In the genomic region with DNA sequence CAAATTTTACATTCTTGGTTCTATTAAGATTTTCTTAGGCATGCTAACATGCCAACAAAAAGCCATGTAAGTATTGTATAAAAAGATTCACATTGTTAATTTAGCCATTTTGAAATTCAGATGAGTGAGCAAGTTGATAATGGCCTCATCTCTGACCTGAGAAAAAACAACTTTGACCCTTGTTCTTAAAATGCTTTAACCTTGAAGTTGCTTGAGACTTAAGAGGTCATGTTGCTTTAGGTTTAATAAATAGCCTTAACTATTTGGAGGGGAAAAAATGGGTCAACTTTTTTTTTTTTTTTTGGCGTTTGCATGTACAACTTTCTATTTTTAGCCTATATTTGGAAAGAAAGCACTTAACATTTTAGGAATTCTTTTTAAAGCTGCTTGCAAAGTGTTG, we compare ENCODE assay signal across 28 cellular contexts. TPM values are rescaled to one million over a fixed set of nuclear protein-coding genes. Genes with fewer than 3 reads are reported as not detected.
DNase-seq lines count a peak whose midpoint lies in the region; ATAC-seq, FAIRE-seq and TF ChIP-seq lines count a peak whose summit lies in the region.
"Had no signal": no experiment of that assay in that cellular context is flagged by ENCODE, and none has a peak within 500 bp of the region (broad histone marks: within the 10 kb centered on the region; RNA-seq: fewer than 3 reads in every experiment).

No MANE protein-coding gene starts in this region.

- H2BK20ac ChIP-seq in H1 (ENCODE audit: low read length), result no peak overlapping the region

- POLR2A ChIA-PET in activated CD4-positive, alpha-beta memory T cell treated with anti-CD3 and anti-CD28 coated beads for 36 hours (lab: Charles Lee), result no interaction called here
- POLR2A ChIA-PET in activated CD4-positive, alpha-beta memory T cell treated with anti-CD3 and anti-CD28 coated beads, Interleukin-2, amount 10 ng/mL, durations not matched to agents 7 days and 5 days (lab: Charles Lee), result no interaction called here
- POLR2A ChIA-PET in H1 (lab: Charles Lee; ENCODE audit: partially characterized antibody), result interaction anchor here (1.5 kb wide), 1 partner anchor 12 kb away, joined by 5 read pairs; no protein-coding TSS in a partner anchor

- no peak overlapping the region for H4K91ac ChIP-seq in H1 (replicated peaks; ENCODE audit: insufficient read length, low read length)

- no peak overlapping the region for H2BK120ac ChIP-seq in H1 (replicated peaks; ENCODE audit: low read depth, low read length)

- H3K4me3 ChIP-seq in DND-41 (ENCODE audit: low read depth in 1 of 2, low read length in 2 of 2) (no peak overlapping the region), SK-N-MC (no peak overlapping the region), H1 (ENCODE audit: extremely low read depth in 1 of 4, insufficient read depth in 2 of 4, low read depth in 3 of 4, low read length in 4 of 4) (no peak overlapping the region)
- H3K4me3 ChIP-seq in effector memory CD4-positive, alpha-beta T cell (ENCODE audit: insufficient read depth, low read depth, low read length, poor library complexity, severe bottlenecking), result no peak overlapping the region
- H3K4me3 ChIP-seq: coronary artery, esophagus muscularis mucosa, GM23248, skin epidermis had no signal

- peak; percentile 28 to 78 for TF ChIP-seq POLR2A in H1 (IDR thresholded peaks at IDR 0.05; ENCODE audit: control extremely low read depth in 1 of 2, low read depth in 2 of 2, low read length in 2 of 2)

- 94% methylated on average over 1 of the region's 1 CpG; no CpG with 5 or more reads in 1 of the 2 experiments for WGBS in H1 (ENCODE audit: extremely low coverage in 1 of 2, insufficient coverage in 1 of 2, insufficient read length in 1 of 2, insufficient replicate concordance in 2 of 2, low coverage in 1 of 2, low lambda C conversion rate in 2 of 2, missing lambda C conversion rate in 1 of 2), 2 experiments

- no peak overlapping the region for H4K5ac ChIP-seq in H1 (ENCODE audit: insufficient read length, low read depth, low read length)

- no peaks in the 10 kb centered on the region for H3K23me2 ChIP-seq in H1 (ENCODE audit: low read depth, low read length)

- no peak overlapping the region for H2AK5ac ChIP-seq in H1 (ENCODE audit: low read depth, low read length)

- TF ChIP-seq CTCF in DND-41 (IDR thresholded peaks at IDR 0.05; ENCODE audit: borderline replicate concordance, extremely low read depth, low read length, poor library complexity, severe bottlenecking) (no peak), H1 (IDR thresholded peaks at IDR 0.05; ENCODE audit: control extremely low read depth in 1 of 3, insufficient read depth in 1 of 3, low read depth in 1 of 3, low read length in 3 of 3) (no peak)

- peak overlapping the region; percentile 23 for H3K27ac Mint-ChIP-seq in activated CD4-positive, alpha-beta memory T cell treated with anti-CD3 and anti-CD28 coated beads for 36 hours
- H3K27ac Mint-ChIP-seq in activated CD4-positive, alpha-beta memory T cell treated with anti-CD3 and anti-CD28 coated beads, Interleukin-2, amount 10 ng/mL, durations not matched to agents 7 days and 5 days, result no peak overlapping the region
- H3K27ac Mint-ChIP-seq: CD8-positive, alpha-beta memory T cell had no signal

- no peak for TF ChIP-seq RAD21 in H1 (IDR thresholded peaks at IDR 0.05 in 1 of 2, conservative IDR thresholded peaks at IDR 0.05 in 1 of 2; ENCODE audit: low read depth in 2 of 2, low read length in 2 of 2)

- H3K23ac ChIP-seq in H1 (ENCODE audit: insufficient read length), result no peak overlapping the region

- H4K20me1 ChIP-seq in DND-41 (ENCODE audit: insufficient read depth, low read length) (peaks cover 91% of the 10 kb centered on the region), H1 (replicated peaks in 1 of 2; ENCODE audit: control insufficient read depth in 1 of 2, insufficient read depth in 2 of 2, low read length in 2 of 2) (peaks cover 22 to 26% of the 10 kb centered on the region in 2 experiments)

- H2BK5ac ChIP-seq in H1 (ENCODE audit: low read depth, low read length), result no peak overlapping the region

- no peak for TF ChIP-seq EP300 in H1 (IDR thresholded peaks at IDR 0.05; ENCODE audit: borderline replicate concordance in 1 of 2, low read depth in 2 of 2, low read length in 2 of 2)

- H3K4me1 ChIP-seq in DND-41 (ENCODE audit: insufficient read depth, low read length) (peaks cover 33% of the 10 kb centered on the region), H1 (replicated peaks in 1 of 4; ENCODE audit: control insufficient read depth in 3 of 4, insufficient read depth in 4 of 4, low read length in 3 of 4) (peaks cover 0 to 9% (median 6%) of the 10 kb centered on the region in 4 experiments; a peak in 5 of 7 replicates)
- no peaks in the 10 kb centered on the region for H3K4me1 ChIP-seq in effector memory CD4-positive, alpha-beta T cell (ENCODE audit: control insufficient read depth, insufficient read depth, low read length, poor library complexity, severe bottlenecking)

- H3K14ac ChIP-seq in H1 (ENCODE audit: insufficient read length), result no peak overlapping the region

- no peak overlapping the region for H2BK15ac ChIP-seq in H1 (ENCODE audit: low read length)

- H3K18ac ChIP-seq in H1 (ENCODE audit: extremely low read depth, low read length), result no peak overlapping the region

- peaks cover 47% of the 10 kb centered on the region for H3K4me1 Mint-ChIP-seq in activated CD4-positive, alpha-beta memory T cell treated with anti-CD3 and anti-CD28 coated beads for 36 hours (ENCODE audit: low read depth)
- peaks cover 49% of the 10 kb centered on the region for H3K4me1 Mint-ChIP-seq in activated CD4-positive, alpha-beta memory T cell treated with anti-CD3 and anti-CD28 coated beads, Interleukin-2, amount 10 ng/mL, durations not matched to agents 7 days and 5 days

- FAIRE-seq in H1 (lab: Jason Lieb, UNC), result no peak
- FAIRE-seq: A204.1, bronchial epithelial cell, HTR-8/SVneo, urothelium cell line had no signal

- H3K79me2 ChIP-seq in DND-41 (ENCODE audit: insufficient read depth, low read length), result peaks cover 63% of the 10 kb centered on the region
- peaks cover 13 to 52% of the 10 kb centered on the region in 2 experiments for H3K79me2 ChIP-seq in H1 (ENCODE audit: control insufficient read depth in 1 of 2, insufficient read depth in 2 of 2, low read length in 2 of 2)

- H4K8ac ChIP-seq in H1 (ENCODE audit: extremely low read depth, insufficient read depth, low read length), result no peak overlapping the region

- no peak overlapping the region for H2BK12ac ChIP-seq in H1 (ENCODE audit: low read depth, low read length)

- H3K79me1 ChIP-seq in H1 (ENCODE audit: low read depth, low read length), result 0 out of 2 replicates have a peak, but pooled peaks cover 4% of the 10 kb centered on the region

- no peaks in the 10 kb centered on the region for H3K27me3 Mint-ChIP-seq in activated CD4-positive, alpha-beta memory T cell treated with anti-CD3 and anti-CD28 coated beads for 36 hours
- H3K27me3 Mint-ChIP-seq in activated CD4-positive, alpha-beta memory T cell treated with anti-CD3 and anti-CD28 coated beads, Interleukin-2, amount 10 ng/mL, durations not matched to agents 7 days and 5 days, result no peaks in the 10 kb centered on the region

- H3K4me2 ChIP-seq in DND-41 (ENCODE audit: insufficient read depth, low read length) (peak overlapping the region; percentile 2; the same call in 1 of the 2 replicates), H1 (ENCODE audit: insufficient read depth in 1 of 2, low read depth in 2 of 2, low read length in 2 of 2) (no peak overlapping the region)

- H3K36me3 ChIP-seq in DND-41 (ENCODE audit: insufficient read depth, low read length) (peaks cover 90% of the 10 kb centered on the region), SK-N-MC (ENCODE audit: insufficient read depth, low read length) (peaks cover 96% of the 10 kb centered on the region), H1 (ENCODE audit: control insufficient read depth in 2 of 4, insufficient read depth in 4 of 4, low read length in 3 of 4) (peaks cover 19 to 87% (median 57%) of the 10 kb centered on the region in 4 experiments)
- H3K36me3 ChIP-seq in effector memory CD4-positive, alpha-beta T cell (ENCODE audit: control insufficient read depth, insufficient read depth, low read length), result peaks cover 32% of the 10 kb centered on the region

- H3K9ac ChIP-seq in DND-41 (ENCODE audit: low read depth, low read length) (no peak overlapping the region), SK-N-MC (ENCODE audit: insufficient read length) (no peak overlapping the region), H1 (replicated peaks in 1 of 4; ENCODE audit: extremely low read depth in 1 of 4, low read depth in 3 of 4, low read length in 3 of 4) (no peak overlapping the region)
- H3K9ac ChIP-seq: GM23248 had no signal

- ATAC-seq in DND-41 (ENCODE audit: insufficient read depth, low read depth), result no peak
- no peak for ATAC-seq in GM19463 (IDR thresholded peaks at IDR 0.05; ENCODE audit: unreplicated experiment)
- ATAC-seq: left lobe of liver had no signal

- H3K9me3 ChIP-seq in DND-41 (ENCODE audit: insufficient read depth, low read length, severe bottlenecking), result no peaks in the 10 kb centered on the region
- H3K9me3 ChIP-seq in SK-N-MC (ENCODE audit: low read depth, low read length), result no peaks in the 10 kb centered on the region
- no peaks in the 10 kb centered on the region for H3K9me3 ChIP-seq in H1 (ENCODE audit: insufficient read depth in 2 of 2, low read depth in 1 of 2, low read length in 1 of 2)
- no peaks in the 10 kb centered on the region for H3K9me3 ChIP-seq in effector memory CD4-positive, alpha-beta T cell (ENCODE audit: control insufficient read depth, low read length)
- H3K9me3 ChIP-seq: esophagus muscularis mucosa had no signal

- H3K27ac ChIP-seq in DND-41 (ENCODE audit: low read length), result no peak overlapping the region
- H3K27ac ChIP-seq in SK-N-MC, result peak overlapping the region; percentile 63; the same call in 1 of the 2 replicates
- no peak overlapping the region for H3K27ac ChIP-seq in H1 (ENCODE audit: low read depth, low read length)
- H3K27ac ChIP-seq in effector memory CD4-positive, alpha-beta T cell (ENCODE audit: insufficient read depth, low read length, poor library complexity, severe bottlenecking), result no peak overlapping the region
- H3K27ac ChIP-seq: coronary artery, esophagus muscularis mucosa, GM23248, skin epidermis, VCaP had no signal

- CTCF ChIA-PET in activated CD4-positive, alpha-beta memory T cell treated with anti-CD3 and anti-CD28 coated beads for 36 hours (lab: Charles Lee), result interaction anchor here (1.0 kb wide), 1 partner anchor 44 kb away, joined by 3 read pairs; no protein-coding TSS in a partner anchor
- CTCF ChIA-PET in activated CD4-positive, alpha-beta memory T cell treated with anti-CD3 and anti-CD28 coated beads, Interleukin-2, amount 10 ng/mL, durations not matched to agents 7 days and 5 days (lab: Charles Lee), result interaction anchor here (1.2 kb wide), 1 partner anchor 41 kb away, joined by 3 read pairs; no protein-coding TSS in a partner anchor
- CTCF ChIA-PET in H1 (lab: Charles Lee; ENCODE audit: partially characterized antibody), result interaction anchor here (0.9 kb wide), 1 partner anchor 52 kb away, joined by 3 read pairs; no protein-coding TSS in a partner anchor

- no peak for DNase-seq in activated CD4-positive, alpha-beta memory T cell treated with anti-CD3 and anti-CD28 coated beads for 36 hours
- no peak for DNase-seq in activated CD4-positive, alpha-beta memory T cell treated with anti-CD3 and anti-CD28 coated beads, Interleukin-2, amount 10 ng/mL, durations not matched to agents 7 days and 5 days
- DNase-seq in DND-41 (no peak), SK-N-MC (ENCODE audit: low read depth, low spot score) (no peak), H1 (ENCODE audit: low read depth in 1 of 2, low spot score in 2 of 2) (no peak), kidney tubule cell (ENCODE audit: low spot score) (no peak)
- no peak for DNase-seq in effector memory CD4-positive, alpha-beta T cell
- DNase-seq: activated CD4-positive, alpha-beta T cell treated with anti-CD3 and anti-CD28 coated beads, Interleukin-2, amount 50 U/mL, for 4 hours; CD8-positive, alpha-beta memory T cell; foreskin melanocyte; GF-D8; GM23248; Kasumi-1; mesendoderm; NCI-H1092 treated with DMSO at 0.1 percent for 48 hours; NCI-H187 treated with DMSO at 0.1 percent for 48 hours; NCI-H774; stimulated activated CD4-positive, alpha-beta T cell treated with anti-CD3 and anti-CD28 coated beads, Interleukin-1b, Interleukin-23, amount 100 ng/mL, for 48 hours had no signal

- no peak overlapping the region for H3K4ac ChIP-seq in H1 (replicated peaks; ENCODE audit: insufficient read length, low read depth, low read length)

- H3K27me3 ChIP-seq in DND-41 (ENCODE audit: insufficient read depth, low read length, poor library complexity) (no peaks in the 10 kb centered on the region), H1 (replicated peaks in 1 of 4; ENCODE audit: control insufficient read depth in 3 of 4, extremely low read depth in 1 of 4, insufficient read depth in 3 of 4, low read length in 3 of 4) (no peaks in the 10 kb centered on the region)
- H3K27me3 ChIP-seq in effector memory CD4-positive, alpha-beta T cell (replicated peaks; ENCODE audit: control insufficient read depth, insufficient read depth, low read length, poor library complexity, severe bottlenecking), result no peaks in the 10 kb centered on the region
- H3K27me3 ChIP-seq: esophagus muscularis mucosa had no signal

- H3K56ac ChIP-seq in H1 (replicated peaks; ENCODE audit: insufficient read length, low read depth, low read length), result no peak overlapping the region

- intact Hi-C loops in activated CD4-positive, alpha-beta memory T cell treated with anti-CD3 and anti-CD28 coated beads for 36 hours (cut with micrococcal nuclease), result no loop called here

- peaks cover 83% of the 10 kb centered on the region for H3K36me3 Mint-ChIP-seq in activated CD4-positive, alpha-beta memory T cell treated with anti-CD3 and anti-CD28 coated beads for 36 hours
- H3K36me3 Mint-ChIP-seq in activated CD4-positive, alpha-beta memory T cell treated with anti-CD3 and anti-CD28 coated beads, Interleukin-2, amount 10 ng/mL, durations not matched to agents 7 days and 5 days (ENCODE audit: low read depth), result peaks cover 85% of the 10 kb centered on the region

- no peak overlapping the region for H3K4me3 Mint-ChIP-seq in activated CD4-positive, alpha-beta memory T cell treated with anti-CD3 and anti-CD28 coated beads for 36 hours
- no peak overlapping the region for H3K4me3 Mint-ChIP-seq in activated CD4-positive, alpha-beta memory T cell treated with anti-CD3 and anti-CD28 coated beads, Interleukin-2, amount 10 ng/mL, durations not matched to agents 7 days and 5 days
- H3K4me3 Mint-ChIP-seq: CD8-positive, alpha-beta memory T cell had no signal

- H2AFZ ChIP-seq in DND-41 (ENCODE audit: low read depth, low read length) (no peak overlapping the region), H1 (ENCODE audit: low read length) (no peak overlapping the region)
- H2AFZ ChIP-seq: GM23248 had no signal

- H3K9me3 Mint-ChIP-seq in activated CD4-positive, alpha-beta memory T cell treated with anti-CD3 and anti-CD28 coated beads for 36 hours, result no peaks in the 10 kb centered on the region
- H3K9me3 Mint-ChIP-seq in activated CD4-positive, alpha-beta memory T cell treated with anti-CD3 and anti-CD28 coated beads, Interleukin-2, amount 10 ng/mL, durations not matched to agents 7 days and 5 days, result no peaks in the 10 kb centered on the region
- H3K9me3 Mint-ChIP-seq: CD8-positive, alpha-beta memory T cell had no signal

RNA-seq across cellular contexts. Expression of a gene that starts 6.0 kb away (rescaled TPM):
- 10 to 100 TPM; 19.5 to 22.0 TPM for total RNA-seq in activated CD4-positive, alpha-beta memory T cell treated with anti-CD3 and anti-CD28 coated beads for 36 hours
- 1 to 10 TPM; 6.7 to 7.7 TPM for total RNA-seq in activated CD4-positive, alpha-beta memory T cell treated with anti-CD3 and anti-CD28 coated beads, Interleukin-2, amount 10 ng/mL, durations not matched to agents 7 days and 5 days
- total RNA-seq in H1 (2021; fragmentation: NEBNext Ultra II Directional; extraction: Animal tissue kit (Norgen Biotek cat#: 25700)), result 28.2 and 36.9 TPM in 2 replicates
- 7.6 and 11.5 TPM in 2 replicates for polyA plus RNA-seq in H1 (2011; rRNA removed)
- 15.6 TPM for polyA plus RNA-seq in H1 (2011; cell fraction: cytosol; rRNA removed)
- polyA plus RNA-seq in H1 (2011; cell fraction: nucleus; rRNA removed), result 22.8 TPM
- 6.7 to 18.2 TPM (median 7.5 TPM) in 4 replicates for polyA plus RNA-seq in H1 (2012, experiment 1 of 2)
- polyA plus RNA-seq in H1 (2012, experiment 2 of 2), result 0.84 TPM
- 20.9 TPM for polyA plus RNA-seq in H1 (2013, experiment 1 of 2)
- 16.5 TPM for polyA plus RNA-seq in H1 (2013, experiment 2 of 2)
- polyA minus RNA-seq in H1 (2011; rRNA and poly(A)+ RNA removed), result 24.9 and 26.4 TPM in 2 replicates
- 6.1 TPM for polyA minus RNA-seq in H1 (2011; cell fraction: cytosol; rRNA and poly(A)+ RNA removed)
- 339 TPM for polyA minus RNA-seq in H1 (2011; cell fraction: nucleus; rRNA and poly(A)+ RNA removed)

RNA-seq across cellular contexts. Expression of a gene that starts 44.9 kb away (rescaled TPM):
- under 1 TPM; 0.17 to 0.29 TPM for total RNA-seq in activated CD4-positive, alpha-beta memory T cell treated with anti-CD3 and anti-CD28 coated beads for 36 hours
- total RNA-seq in activated CD4-positive, alpha-beta memory T cell treated with anti-CD3 and anti-CD28 coated beads, Interleukin-2, amount 10 ng/mL, durations not matched to agents 7 days and 5 days, result not detected
- 0.20 and 0.23 TPM in 2 replicates for total RNA-seq in H1 (2021; fragmentation: NEBNext Ultra II Directional; extraction: Animal tissue kit (Norgen Biotek cat#: 25700))
- polyA plus RNA-seq in H1 (2011; rRNA removed), result 0.39 and 0.74 TPM in 2 replicates
- 0.63 TPM for polyA plus RNA-seq in H1 (2011; cell fraction: cytosol; rRNA removed)
- 0.58 TPM for polyA plus RNA-seq in H1 (2011; cell fraction: nucleus; rRNA removed)
- polyA plus RNA-seq in H1 (2012, experiment 1 of 2), result 0.11 to 0.51 TPM (median 0.29 TPM) in 4 replicates
- not detected for polyA plus RNA-seq in H1 (2012, experiment 2 of 2)
- 0.79 TPM for polyA plus RNA-seq in H1 (2013, experiment 1 of 2)
- 0.72 TPM for polyA plus RNA-seq in H1 (2013, experiment 2 of 2)
- 3.1 and 4.2 TPM in 2 replicates for polyA minus RNA-seq in H1 (2011; rRNA and poly(A)+ RNA removed)
- polyA minus RNA-seq in H1 (2011; cell fraction: cytosol; rRNA and poly(A)+ RNA removed), result not detected
- 3.6 TPM for polyA minus RNA-seq in H1 (2011; cell fraction: nucleus; rRNA and poly(A)+ RNA removed)
- polyA plus RNA-seq: GM23248 had no signal
